ENCODE assay signal across 13 cellular contexts in the genomic region with DNA sequence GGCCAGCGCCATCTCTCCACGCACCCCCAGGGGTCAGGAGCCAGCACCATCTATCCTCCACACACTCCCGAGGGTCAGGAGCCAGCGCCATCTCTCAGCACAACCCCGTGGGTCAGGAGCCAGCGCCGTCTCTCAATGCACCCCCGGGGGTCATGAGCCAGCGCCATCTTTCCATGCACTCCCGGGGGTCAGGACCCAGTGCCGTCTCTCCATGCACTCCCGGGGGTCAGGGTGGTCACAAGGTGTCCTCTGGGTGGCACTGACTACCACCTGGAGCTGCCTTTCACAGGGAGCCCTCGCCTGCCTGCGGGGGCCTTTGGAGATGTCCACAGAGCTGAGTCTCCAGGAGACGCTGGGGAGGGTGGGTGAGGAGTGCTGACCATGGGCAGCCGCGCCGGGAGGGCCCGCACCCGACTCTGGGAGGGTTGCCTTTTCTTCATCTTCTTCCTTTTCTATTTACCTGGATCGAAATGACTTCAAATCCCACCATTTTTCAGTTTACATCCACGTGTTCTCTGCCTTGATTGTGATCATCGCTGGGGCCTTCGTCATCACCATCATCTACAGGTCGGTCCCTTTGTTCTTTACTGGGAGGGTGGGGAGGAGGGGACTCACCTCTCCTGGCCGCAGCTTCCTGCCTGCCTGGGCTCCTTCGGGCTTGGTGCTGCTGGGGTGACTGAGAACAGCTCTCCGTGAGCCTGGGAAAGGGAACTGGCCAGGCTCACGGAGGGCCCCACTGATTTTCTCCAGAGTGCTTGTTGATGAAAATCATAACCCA. TPM values are rescaled to one million over a fixed set of nuclear protein-coding genes. Genes with fewer than 3 reads are reported as not detected.
"Had no signal": no experiment of that assay in that cellular context is flagged by ENCODE, and none has a peak within 500 bp of the region (broad histone marks: within the 10 kb centered on the region; RNA-seq: fewer than 3 reads in every experiment).

No MANE protein-coding gene starts in this region.

- H3K27me3 ChIP-seq: adrenal gland, left lung, testis had no signal

- H3K27ac ChIP-seq: adrenal gland, left lung, skin epidermis, testis had no signal

- ATAC-seq: activated T-helper 17 cell treated with anti-CD3 and anti-CD28 coated beads, Interleukin-2, amount 50 U/mL, for 72 hours; esophagus mucosa; left lung; natural killer cell; SK-N-SH treated with all-trans-retinoic acid at 6 μM for 48 hours had no signal

- H3K36me3 ChIP-seq: adrenal gland, left lung had no signal

- H3K9me3 ChIP-seq: adrenal gland, testis had no signal

- DNase-seq: activated CD4-positive, alpha-beta T cell treated with anti-CD3 and anti-CD28 coated beads for 1 hour; left lung; natural killer cell; stimulated activated CD4-positive, alpha-beta T cell treated with anti-CD3 and anti-CD28 coated beads, Interleukin-4, amount 100 ng/mL, for 24 hours; T-helper 1 cell; T1000; testis had no signal

- H3K4me3 ChIP-seq: adrenal gland, left lung, skin epidermis, testis had no signal

- H3K4me1 ChIP-seq: adrenal gland, left lung, testis had no signal

RNA-seq across cellular contexts. Expression of gene TEX29, which starts 19.1 kb away (rescaled TPM):
- total RNA-seq: esophagus mucosa, natural killer cell, urinary bladder had no signal
